ENCODE assay signal across 39 cellular contexts in genomic region chr3:12201813-12202212, GRCh38. TPM values are rescaled to one million over a fixed set of nuclear protein-coding genes. Genes with fewer than 3 reads are reported as not detected.
"Had no signal": no experiment of that assay in that cellular context is flagged by ENCODE, and none has a peak within 500 bp of the region (broad histone marks: within the 10 kb centered on the region; RNA-seq: fewer than 3 reads in every experiment).

No MANE protein-coding gene starts in this region.

- DNase-seq: activated effector memory CD4-positive, alpha-beta T cell treated with anti-CD3 and anti-CD28 coated beads, Interleukin-2, amount 50 U/mL, for 16 hours; activated effector memory CD4-positive, alpha-beta T cell treated with Interleukin-2 at 50 U/mL for 16 hours; activated gamma-delta T cell; activated gamma-delta T cell treated with Interleukin-2 at 50 U/mL for 16 hours; activated naive CD4-positive, alpha-beta T cell; activated naive CD4-positive, alpha-beta T cell treated with anti-CD3 and anti-CD28 coated beads for 36 hours; activated naive CD4-positive, alpha-beta T cell treated with anti-CD3 and anti-CD28 coated beads, Interleukin-2, amount 10 ng/mL, durations not matched to agents 7 days and 5 days; activated naive CD4-positive, alpha-beta T cell treated with anti-CD3 and anti-CD28 coated beads, Interleukin-2, amount 50 U/mL, for 16 hours; activated naive CD4-positive, alpha-beta T cell treated with Interleukin-2 at 50 U/mL for 16 hours; activated naive CD8-positive, alpha-beta T cell treated with anti-CD3 and anti-CD28 coated beads for 36 hours; activated naive CD8-positive, alpha-beta T cell treated with anti-CD3 and anti-CD28 coated beads, Interleukin-2, amount 10 ng/mL, durations not matched to agents 7 days and 5 days; activated naive CD8-positive, alpha-beta T cell treated with anti-CD3 and anti-CD28 coated beads, Interleukin-2, amount 50 U/mL, for 24 hours; activated T-cell treated with anti-CD3 and anti-CD28 coated beads, Interleukin-2, amount 50 U/mL, for 24 hours; activated T-cell treated with anti-CD3 and anti-CD28 coated beads, Interleukin-2, amount 50 U/mL, for 4 hours; activated T-cell treated with anti-CD3 and anti-CD28 coated beads, Interleukin-2, amount 50 U/mL, for 48 hours; activated T-cell treated with anti-CD3 and anti-CD28 coated beads, Interleukin-2, amount 50 U/mL, for 72 hours; adrenal gland; amniotic stem cell; amygdala; anterior cingulate cortex; aorta; body of pancreas; brain microvascular endothelial cell; caudate nucleus; central memory CD4-positive, alpha-beta T cell; cerebellar nuclear complex had no signal

- H3K27ac ChIP-seq: adrenal gland, ascending aorta, body of pancreas, brain microvascular endothelial cell, breast epithelium, cardiac muscle cell had no signal

- H3K9me3 Mint-ChIP-seq: activated naive CD4-positive, alpha-beta T cell treated with anti-CD3 and anti-CD28 coated beads for 36 hours; activated naive CD4-positive, alpha-beta T cell treated with anti-CD3 and anti-CD28 coated beads, Interleukin-2, amount 10 ng/mL, durations not matched to agents 7 days and 5 days; activated naive CD4-positive, alpha-beta T cell treated with anti-CD3 and anti-CD28 coated beads, Interleukin-2, amount 50 U/mL, for 24 hours; activated naive CD4-positive, alpha-beta T cell treated with anti-CD3 and anti-CD28 coated beads, Interleukin-2, amount 50 U/mL, for 72 hours; activated naive CD8-positive, alpha-beta T cell treated with anti-CD3 and anti-CD28 coated beads for 36 hours; activated naive CD8-positive, alpha-beta T cell treated with anti-CD3 and anti-CD28 coated beads, Interleukin-2, amount 10 ng/mL, durations not matched to agents 7 days and 5 days; activated naive CD8-positive, alpha-beta T cell treated with anti-CD3 and anti-CD28 coated beads, Interleukin-2, amount 50 U/mL, for 24 hours; activated T-cell treated with anti-CD3 and anti-CD28 coated beads, Interleukin-2, amount 50 U/mL, for 24 hours; activated T-cell treated with anti-CD3 and anti-CD28 coated beads, Interleukin-2, amount 50 U/mL, for 4 hours; activated T-cell treated with anti-CD3 and anti-CD28 coated beads, Interleukin-2, amount 50 U/mL, for 72 hours; activated T-helper 1 cell treated with anti-CD3 and anti-CD28 coated beads, Interleukin-12 subunit alpha, Interleukin-12 subunit beta, Interleukin-2, Interleukin-4 antibody, amounts not matched to agents 30 ng/mL and 10 ng/mL and 1 ng/mL, durations not matched to agents 14 hours and 24 hours and 36 hours; activated T-helper 17 cell treated with anti-CD3 and anti-CD28 coated beads, Interleukin-2, amount 50 U/mL, for 72 hours; central memory CD8-positive, alpha-beta T cell had no signal

- H3K9me3 ChIP-seq: adrenal gland, ascending aorta, body of pancreas, breast epithelium had no signal

- H3K27me3 Mint-ChIP-seq: activated naive CD4-positive, alpha-beta T cell treated with anti-CD3 and anti-CD28 coated beads, Interleukin-2, amount 10 ng/mL, durations not matched to agents 7 days and 5 days; activated naive CD8-positive, alpha-beta T cell; activated naive CD8-positive, alpha-beta T cell treated with anti-CD3 and anti-CD28 coated beads, Interleukin-2, amount 10 ng/mL, durations not matched to agents 7 days and 5 days; central memory CD8-positive, alpha-beta T cell had no signal

- H3K36me3 Mint-ChIP-seq: activated naive CD4-positive, alpha-beta T cell treated with anti-CD3 and anti-CD28 coated beads, Interleukin-2, amount 10 ng/mL, durations not matched to agents 7 days and 5 days; activated naive CD4-positive, alpha-beta T cell treated with anti-CD3 and anti-CD28 coated beads, Interleukin-2, amount 50 U/mL, for 24 hours; activated naive CD4-positive, alpha-beta T cell treated with anti-CD3 and anti-CD28 coated beads, Interleukin-2, amount 50 U/mL, for 72 hours; activated naive CD8-positive, alpha-beta T cell; activated naive CD8-positive, alpha-beta T cell treated with anti-CD3 and anti-CD28 coated beads for 36 hours; activated naive CD8-positive, alpha-beta T cell treated with anti-CD3 and anti-CD28 coated beads, Interleukin-2, amount 10 ng/mL, durations not matched to agents 7 days and 5 days; brain had no signal

- H3K36me3 ChIP-seq: adrenal gland, ascending aorta, brain microvascular endothelial cell, breast epithelium, cardiac muscle cell had no signal

- FAIRE-seq: astrocyte, bronchial epithelial cell had no signal

- H3K27ac Mint-ChIP-seq: activated naive CD4-positive, alpha-beta T cell treated with anti-CD3 and anti-CD28 coated beads for 36 hours; activated naive CD4-positive, alpha-beta T cell treated with anti-CD3 and anti-CD28 coated beads, Interleukin-2, amount 10 ng/mL, durations not matched to agents 7 days and 5 days; activated naive CD4-positive, alpha-beta T cell treated with anti-CD3 and anti-CD28 coated beads, Interleukin-2, amount 50 U/mL, for 24 hours; activated naive CD4-positive, alpha-beta T cell treated with anti-CD3 and anti-CD28 coated beads, Interleukin-2, amount 50 U/mL, for 72 hours; activated naive CD8-positive, alpha-beta T cell; activated naive CD8-positive, alpha-beta T cell treated with anti-CD3 and anti-CD28 coated beads for 36 hours; activated naive CD8-positive, alpha-beta T cell treated with anti-CD3 and anti-CD28 coated beads, Interleukin-2, amount 10 ng/mL, durations not matched to agents 7 days and 5 days; activated naive CD8-positive, alpha-beta T cell treated with anti-CD3 and anti-CD28 coated beads, Interleukin-2, amount 50 U/mL, for 24 hours; activated T-cell treated with anti-CD3 and anti-CD28 coated beads, Interleukin-2, amount 50 U/mL, for 24 hours; activated T-cell treated with anti-CD3 and anti-CD28 coated beads, Interleukin-2, amount 50 U/mL, for 72 hours; activated T-helper 1 cell treated with anti-CD3 and anti-CD28 coated beads, Interleukin-12 subunit alpha, Interleukin-12 subunit beta, Interleukin-2, Interleukin-4 antibody, amounts not matched to agents 30 ng/mL and 10 ng/mL and 1 ng/mL, durations not matched to agents 14 hours and 24 hours and 36 hours; activated T-helper 17 cell treated with anti-CD3 and anti-CD28 coated beads, Interleukin-2, amount 50 U/mL, for 72 hours; activated T-helper 2 cell treated with anti-CD3 and anti-CD28 coated beads, Interferon-gamma antibody, Interleukin-2, Interleukin-4, amounts not matched to agents 10 μg/mL and 5 μg/mL and 100 μg/mL, durations not matched to agents 14 hours and 24 hours and 36 hours; brain had no signal

- H3K4me3 ChIP-seq: adrenal gland, ascending aorta, body of pancreas, breast epithelium, cardiac muscle cell had no signal

- H3K4me1 Mint-ChIP-seq: activated naive CD4-positive, alpha-beta T cell treated with anti-CD3 and anti-CD28 coated beads, Interleukin-2, amount 10 ng/mL, durations not matched to agents 7 days and 5 days; activated naive CD4-positive, alpha-beta T cell treated with anti-CD3 and anti-CD28 coated beads, Interleukin-2, amount 50 U/mL, for 24 hours; brain; central memory CD8-positive, alpha-beta T cell had no signal

- ATAC-seq: activated naive CD4-positive, alpha-beta T cell treated with anti-CD3 and anti-CD28 coated beads, Interleukin-2, amount 50 U/mL, for 72 hours; activated naive CD8-positive, alpha-beta T cell treated with anti-CD3 and anti-CD28 coated beads, Interleukin-2, amount 50 U/mL, for 24 hours; activated T-cell treated with anti-CD3 and anti-CD28 coated beads, Interleukin-2, amount 50 U/mL, for 4 hours; activated T-cell treated with anti-CD3 and anti-CD28 coated beads, Interleukin-2, amount 50 U/mL, for 72 hours; activated T-helper 17 cell treated with anti-CD3 and anti-CD28 coated beads, Interleukin-2, amount 50 U/mL, for 72 hours; body of pancreas had no signal

- H3K27me3 ChIP-seq: adrenal gland, ascending aorta, body of pancreas, brain microvascular endothelial cell, breast epithelium, cardiac muscle cell had no signal

- H3K4me1 ChIP-seq: adrenal gland, ascending aorta, body of pancreas, breast epithelium had no signal

- H3K4me3 Mint-ChIP-seq: activated naive CD4-positive, alpha-beta T cell treated with anti-CD3 and anti-CD28 coated beads for 36 hours; activated naive CD4-positive, alpha-beta T cell treated with anti-CD3 and anti-CD28 coated beads, Interleukin-2, amount 10 ng/mL, durations not matched to agents 7 days and 5 days; activated naive CD4-positive, alpha-beta T cell treated with anti-CD3 and anti-CD28 coated beads, Interleukin-2, amount 50 U/mL, for 24 hours; activated naive CD8-positive, alpha-beta T cell; activated naive CD8-positive, alpha-beta T cell treated with anti-CD3 and anti-CD28 coated beads for 36 hours; activated naive CD8-positive, alpha-beta T cell treated with anti-CD3 and anti-CD28 coated beads, Interleukin-2, amount 10 ng/mL, durations not matched to agents 7 days and 5 days; activated naive CD8-positive, alpha-beta T cell treated with anti-CD3 and anti-CD28 coated beads, Interleukin-2, amount 50 U/mL, for 24 hours; activated T-cell treated with anti-CD3 and anti-CD28 coated beads, Interleukin-2, amount 50 U/mL, for 24 hours; activated T-cell treated with anti-CD3 and anti-CD28 coated beads, Interleukin-2, amount 50 U/mL, for 4 hours; activated T-cell treated with anti-CD3 and anti-CD28 coated beads, Interleukin-2, amount 50 U/mL, for 72 hours; activated T-helper 1 cell treated with anti-CD3 and anti-CD28 coated beads, Interleukin-12 subunit alpha, Interleukin-12 subunit beta, Interleukin-2, Interleukin-4 antibody, amounts not matched to agents 30 ng/mL and 10 ng/mL and 1 ng/mL, durations not matched to agents 14 hours and 24 hours and 36 hours; activated T-helper 17 cell treated with anti-CD3 and anti-CD28 coated beads, Interleukin-2, amount 50 U/mL, for 72 hours; brain; central memory CD8-positive, alpha-beta T cell had no signal

RNA-seq across cellular contexts. Expression of gene TIMP4, which starts 43.1 kb away (rescaled TPM):
- total RNA-seq: activated naive CD4-positive, alpha-beta T cell treated with anti-CD3 and anti-CD28 coated beads, Interleukin-2, amount 50 U/mL, for 72 hours; activated naive CD8-positive, alpha-beta T cell treated with anti-CD3 and anti-CD28 coated beads for 36 hours; activated naive CD8-positive, alpha-beta T cell treated with anti-CD3 and anti-CD28 coated beads, Interleukin-2, amount 10 ng/mL, durations not matched to agents 7 days and 5 days; activated T-helper 1 cell treated with anti-CD3 and anti-CD28 coated beads, Interleukin-12 subunit alpha, Interleukin-12 subunit beta, Interleukin-2, Interleukin-4 antibody, amounts not matched to agents 30 ng/mL and 10 ng/mL and 1 ng/mL, durations not matched to agents 14 hours and 24 hours and 36 hours; activated T-helper 17 cell treated with anti-CD3 and anti-CD28 coated beads, Interleukin-2, amount 50 U/mL, for 72 hours; cardiac muscle cell had no signal
